Comparison of ENCODE assay signal across 8 cellular contexts in genomic region chr9:87678650-87679355, GRCh38. TPM values are rescaled to one million over a fixed set of nuclear protein-coding genes. Genes with fewer than 3 reads are reported as not detected.
DNase-seq lines count a peak whose midpoint lies in the region; ATAC-seq and TF ChIP-seq lines count a peak whose summit lies in the region.

No MANE protein-coding gene starts in this region.

- H3K36me3 ChIP-seq in OCI-LY3 (replicated peaks; ENCODE audit: low read depth, low read length) (no peaks in the 10 kb centered on the region), body of pancreas (replicated peaks in 1 of 2; ENCODE audit: insufficient read depth in 1 of 2, low read depth in 2 of 2) (peaks cover 0 to 4% of the 10 kb centered on the region in 2 donors), iPS DF 6.9 (ENCODE audit: control insufficient read depth, insufficient read depth, low read length) (peaks cover 11% of the 10 kb centered on the region)

- H2AFZ ChIP-seq in OCI-LY3 (ENCODE audit: low read depth, low read length), result no peak overlapping the region

- no peaks in the 10 kb centered on the region for H3K9me3 ChIP-seq in OCI-LY3 (ENCODE audit: insufficient read depth, low read length)
- no peaks in the 10 kb centered on the region for H3K9me3 ChIP-seq in body of pancreas
- no peaks in the 10 kb centered on the region for H3K9me3 ChIP-seq in iPS DF 6.9 (ENCODE audit: control insufficient read depth, insufficient read depth, low read length)

- POLR2A ChIA-PET in HEK293T (lab: Yijun Ruan, JAX), result no interaction called here

- DNase-seq in DMS114 treated with DMSO at 0.1 percent for 48 hours (lab: John Stamatoyannopoulos, UW; ENCODE audit: unreplicated experiment) (peak; percentile 42), HEK293T (ENCODE audit: extremely low spot score) (peak; percentile 71), body of pancreas (peak; percentile 67 to 77 (median 70)), iPS DF 6.9 (ENCODE audit: low read depth, low spot score) (peak; percentile 68), UCSD-AML1 (lab: John Stamatoyannopoulos, UW; ENCODE audit: unreplicated experiment) (no peak)
- DNase-seq in stimulated activated CD4-positive, alpha-beta T cell treated with anti-CD3 and anti-CD28 coated beads, Interleukin-1b, Interleukin-23, amount 100 ng/mL, for 4 hours (ENCODE audit: low read depth in 2 of 2), result peak; percentile 15 to 18
- DNase-seq in activated CD8-positive, alpha-beta memory T cell treated with anti-CD3 and anti-CD28 coated beads, Interleukin-2, amount 50 U/mL, for 4 hours, result no peak

- H3K4me2 ChIP-seq in OCI-LY3 (ENCODE audit: low read length), result no peak overlapping the region

- H3K27ac ChIP-seq in OCI-LY3 (ENCODE audit: low read length) (no peak overlapping the region), body of pancreas (no peak overlapping the region), iPS DF 6.9 (ENCODE audit: low read length) (no peak overlapping the region)

- no peak for TF ChIP-seq POLR2A in body of pancreas (IDR thresholded peaks at IDR 0.05)

- H3K4me1 ChIP-seq in OCI-LY3 (ENCODE audit: low read length), result no peaks in the 10 kb centered on the region
- H3K4me1 ChIP-seq in body of pancreas, result peaks cover 30% of the 10 kb centered on the region
- H3K4me1 ChIP-seq in iPS DF 6.9 (ENCODE audit: control insufficient read depth, insufficient read depth, low read length), result no peaks in the 10 kb centered on the region

- peak; percentile 57 for ATAC-seq in body of pancreas

- CTCF ChIA-PET in HEK293T (lab: Yijun Ruan, JAX), result no interaction called here

- H3K4me3 ChIP-seq in OCI-LY3 (ENCODE audit: low read length), result no peak overlapping the region
- no peak overlapping the region for H3K4me3 ChIP-seq in body of pancreas
- no peak overlapping the region for H3K4me3 ChIP-seq in iPS DF 6.9 (ENCODE audit: low read length)

- TF ChIP-seq CTCF in OCI-LY3 (IDR thresholded peaks at IDR 0.05; ENCODE audit: low read depth, low read length) (peak; percentile 67), body of pancreas (IDR thresholded peaks at IDR 0.05) (peak; percentile 61 to 83 (median 76))

- H4K20me1 ChIP-seq in OCI-LY3 (ENCODE audit: insufficient read depth, low read length), result no peaks in the 10 kb centered on the region

- no peak overlapping the region for H3K9ac ChIP-seq in OCI-LY3 (ENCODE audit: low read length)

- no peaks in the 10 kb centered on the region for H3K79me2 ChIP-seq in OCI-LY3 (ENCODE audit: low read length)

- H3K27me3 ChIP-seq in OCI-LY3 (ENCODE audit: low read depth, low read length), result no peaks in the 10 kb centered on the region
- no peaks in the 10 kb centered on the region for H3K27me3 ChIP-seq in body of pancreas
- no peaks in the 10 kb centered on the region for H3K27me3 ChIP-seq in iPS DF 6.9 (ENCODE audit: control insufficient read depth, insufficient read depth, low read length)

- 70 to 73% methylated on average over 9 of the region's 9 CpGs for WGBS in body of pancreas, 2 donors
- no CpG with 5 or more reads among the region's 9 CpGs for WGBS in iPS DF 6.9 (ENCODE audit: insufficient coverage, insufficient read length)

- intact Hi-C loops in body of pancreas (cut with DNase I), result no loop called here

TF ChIP-seq in HEK293T, 16 proteins besides CTCF, POLR2A, EP300 and RAD21:
- TF ChIP-seq CTBP1 (IDR thresholded peaks at IDR 0.05; ENCODE audit: borderline replicate concordance) (no peak), FOXM1 (IDR thresholded peaks at IDR 0.05; ENCODE audit: borderline replicate concordance) (no peak), FOXA1 (IDR thresholded peaks at IDR 0.05) (no peak), L3MBTL2 (conservative IDR thresholded peaks at IDR 0.05) (no peak)
TF ChIP-seq in HEK293T: peak in this region for 0.

RNA-seq across cellular contexts. Expression of gene CTSL, which starts 47.1 kb away (rescaled TPM):
- total RNA-seq in body of pancreas, result 10 to 100 TPM; 45.8 to 60.2 TPM

Comparison
In these comparisons a context has a peak if more than half of its experiments do, and no peak if none do; other contexts are left out.
1. DNase-seq: peak in DMS114 treated with DMSO at 0.1 percent for 48 hours (single experiment), HEK293T (single experiment), body of pancreas (4 of 4), iPS DF 6.9 (single experiment) and stimulated activated CD4-positive, alpha-beta T cell treated with anti-CD3 and anti-CD28 coated beads, Interleukin-1b, Interleukin-23, amount 100 ng/mL, for 4 hours (2 of 2); none in UCSD-AML1 (single experiment) and activated CD8-positive, alpha-beta memory T cell treated with anti-CD3 and anti-CD28 coated beads, Interleukin-2, amount 50 U/mL, for 4 hours (single experiment).